Comparison of ENCODE assay signal across 33 cellular contexts in genomic region chr5:66186108-66186507, GRCh38.
"Had no signal": no experiment of that assay in that cellular context is flagged by ENCODE, and none has a peak within 500 bp of the region (broad histone marks: within the 10 kb centered on the region; RNA-seq: fewer than 3 reads in every experiment).

No MANE protein-coding gene starts in this region.

- H3K79me2 ChIP-seq: hepatocyte had no signal

- H3K36me3 ChIP-seq: colonic mucosa had no signal

- H3K4me2 ChIP-seq: hepatocyte had no signal

- H3K4me3 ChIP-seq: cardiac muscle cell, colonic mucosa, esophagus squamous epithelium, gastroesophageal sphincter, heart right ventricle, hepatocyte had no signal

- FAIRE-seq: astrocyte, endometrium, endothelial cell of umbilical vein had no signal

- ATAC-seq: activated CD4-positive, alpha-beta T cell treated with anti-CD3 and anti-CD28 coated beads for 36 hours; activated CD8-positive, alpha-beta memory T cell treated with anti-CD3 and anti-CD28 coated beads, Interleukin-2, amount 10 ng/mL, durations not matched to agents 7 days and 5 days; activated CD8-positive, alpha-beta T cell treated with anti-CD3 and anti-CD28 coated beads, Interleukin-2, amount 10 ng/mL, durations not matched to agents 7 days and 5 days; activated T-helper 17 cell treated with anti-CD3 and anti-CD28 coated beads, Interleukin-2, amount 50 U/mL, for 72 hours; gastroesophageal sphincter; heart right ventricle had no signal

- H3K4me1 ChIP-seq: colonic mucosa, gastroesophageal sphincter, heart right ventricle had no signal

- H2AFZ ChIP-seq: hepatocyte had no signal

- H3K27ac Mint-ChIP-seq: activated CD4-positive, alpha-beta memory T cell treated with anti-CD3 and anti-CD28 coated beads for 36 hours; activated CD4-positive, alpha-beta T cell treated with anti-CD3 and anti-CD28 coated beads for 36 hours; activated CD4-positive, alpha-beta T cell treated with anti-CD3 and anti-CD28 coated beads, Interleukin-2, amount 10 ng/mL, durations not matched to agents 24 days and 14 days; activated CD8-positive, alpha-beta memory T cell treated with anti-CD3 and anti-CD28 coated beads, Interleukin-2, amount 10 ng/mL, durations not matched to agents 7 days and 5 days; activated CD8-positive, alpha-beta T cell treated with anti-CD3 and anti-CD28 coated beads, Interleukin-2, amount 10 ng/mL, durations not matched to agents 7 days and 5 days; activated naive CD8-positive, alpha-beta T cell; activated T-helper 17 cell treated with anti-CD3 and anti-CD28 coated beads, Interleukin-2, amount 50 U/mL, for 72 hours had no signal

- H3K4me3 Mint-ChIP-seq: activated CD4-positive, alpha-beta memory T cell treated with anti-CD3 and anti-CD28 coated beads for 36 hours; activated CD4-positive, alpha-beta T cell treated with anti-CD3 and anti-CD28 coated beads for 36 hours; activated CD4-positive, alpha-beta T cell treated with anti-CD3 and anti-CD28 coated beads, Interleukin-2, amount 10 ng/mL, durations not matched to agents 24 days and 14 days; activated CD8-positive, alpha-beta memory T cell treated with anti-CD3 and anti-CD28 coated beads, Interleukin-2, amount 10 ng/mL, durations not matched to agents 7 days and 5 days; activated CD8-positive, alpha-beta T cell treated with anti-CD3 and anti-CD28 coated beads, Interleukin-2, amount 10 ng/mL, durations not matched to agents 7 days and 5 days; activated naive CD8-positive, alpha-beta T cell; activated T-helper 17 cell treated with anti-CD3 and anti-CD28 coated beads, Interleukin-2, amount 50 U/mL, for 72 hours had no signal

- H3K9me3 ChIP-seq: colonic mucosa, esophagus squamous epithelium, gastroesophageal sphincter, heart right ventricle had no signal

- H3K4me1 Mint-ChIP-seq: activated CD4-positive, alpha-beta T cell treated with anti-CD3 and anti-CD28 coated beads, Interleukin-2, amount 10 ng/mL, durations not matched to agents 24 days and 14 days; activated CD8-positive, alpha-beta memory T cell treated with anti-CD3 and anti-CD28 coated beads, Interleukin-2, amount 10 ng/mL, durations not matched to agents 7 days and 5 days; activated T-helper 17 cell treated with anti-CD3 and anti-CD28 coated beads, Interleukin-2, amount 50 U/mL, for 72 hours had no signal

- H3K9me3 Mint-ChIP-seq: activated CD4-positive, alpha-beta memory T cell treated with anti-CD3 and anti-CD28 coated beads for 36 hours; activated CD4-positive, alpha-beta T cell treated with anti-CD3 and anti-CD28 coated beads, Interleukin-2, amount 10 ng/mL, durations not matched to agents 24 days and 14 days; activated T-helper 17 cell treated with anti-CD3 and anti-CD28 coated beads, Interleukin-2, amount 50 U/mL, for 72 hours had no signal

- H3K27me3 Mint-ChIP-seq: activated CD4-positive, alpha-beta memory T cell treated with anti-CD3 and anti-CD28 coated beads for 36 hours; activated CD4-positive, alpha-beta T cell treated with anti-CD3 and anti-CD28 coated beads for 36 hours; activated CD4-positive, alpha-beta T cell treated with anti-CD3 and anti-CD28 coated beads, Interleukin-2, amount 10 ng/mL, durations not matched to agents 24 days and 14 days; activated CD8-positive, alpha-beta memory T cell treated with anti-CD3 and anti-CD28 coated beads, Interleukin-2, amount 10 ng/mL, durations not matched to agents 7 days and 5 days; activated naive CD8-positive, alpha-beta T cell; activated T-helper 17 cell treated with anti-CD3 and anti-CD28 coated beads, Interleukin-2, amount 50 U/mL, for 72 hours had no signal

- DNase-seq: activated CD4-positive, alpha-beta memory T cell treated with anti-CD3 and anti-CD28 coated beads for 36 hours; activated CD4-positive, alpha-beta T cell treated with anti-CD3 and anti-CD28 coated beads for 36 hours; activated CD4-positive, alpha-beta T cell treated with anti-CD3 and anti-CD28 coated beads, Interleukin-2, amount 10 ng/mL, durations not matched to agents 24 days and 14 days; activated CD4-positive, CD25-positive, alpha-beta regulatory T cell; activated CD4-positive, CD25-positive, alpha-beta regulatory T cell treated with anti-CD3 and anti-CD28 coated beads, Interleukin-2, amount 50 U/mL, for 72 hours; activated CD8-positive, alpha-beta memory T cell treated with anti-CD3 and anti-CD28 coated beads, Interleukin-2, amount 10 ng/mL, durations not matched to agents 7 days and 5 days; activated CD8-positive, alpha-beta memory T cell treated with anti-CD3 and anti-CD28 coated beads, Interleukin-2, amount 50 U/mL, for 4 hours; activated CD8-positive, alpha-beta T cell treated with anti-CD3 and anti-CD28 coated beads, Interleukin-2, amount 10 ng/mL, durations not matched to agents 7 days and 5 days; activated effector memory CD4-positive, alpha-beta T cell treated with Interleukin-2 at 50 U/mL for 16 hours; activated gamma-delta T cell treated with Interleukin-2 at 50 U/mL for 16 hours; activated naive CD4-positive, alpha-beta T cell treated with anti-CD3 and anti-CD28 coated beads, Interleukin-2, amount 50 U/mL, for 16 hours; activated naive CD4-positive, alpha-beta T cell treated with Interleukin-2 at 50 U/mL for 16 hours; activated T-cell treated with anti-CD3 and anti-CD28 coated beads, Interleukin-2, amount 50 U/mL, for 1 hour; amniotic stem cell; anterior cingulate cortex; brain microvascular endothelial cell; central memory CD4-positive, alpha-beta T cell; cerebellar nuclear complex; colonic mucosa; effector CD8-positive, alpha-beta T cell; esophagus squamous epithelium; foreskin melanocyte; heart right ventricle; T-helper 2 cell had no signal

- H3K27ac ChIP-seq: brain microvascular endothelial cell, cardiac muscle cell, colonic mucosa, epithelial cell of prostate, esophagus squamous epithelium, gastroesophageal sphincter, heart right ventricle, hepatocyte had no signal

- H3K27me3 ChIP-seq: brain microvascular endothelial cell, cardiac muscle cell, colonic mucosa, esophagus squamous epithelium, gastroesophageal sphincter, heart right ventricle, hepatocyte had no signal
